ENCODE assay signal across 19 cellular contexts in the genomic region with DNA sequence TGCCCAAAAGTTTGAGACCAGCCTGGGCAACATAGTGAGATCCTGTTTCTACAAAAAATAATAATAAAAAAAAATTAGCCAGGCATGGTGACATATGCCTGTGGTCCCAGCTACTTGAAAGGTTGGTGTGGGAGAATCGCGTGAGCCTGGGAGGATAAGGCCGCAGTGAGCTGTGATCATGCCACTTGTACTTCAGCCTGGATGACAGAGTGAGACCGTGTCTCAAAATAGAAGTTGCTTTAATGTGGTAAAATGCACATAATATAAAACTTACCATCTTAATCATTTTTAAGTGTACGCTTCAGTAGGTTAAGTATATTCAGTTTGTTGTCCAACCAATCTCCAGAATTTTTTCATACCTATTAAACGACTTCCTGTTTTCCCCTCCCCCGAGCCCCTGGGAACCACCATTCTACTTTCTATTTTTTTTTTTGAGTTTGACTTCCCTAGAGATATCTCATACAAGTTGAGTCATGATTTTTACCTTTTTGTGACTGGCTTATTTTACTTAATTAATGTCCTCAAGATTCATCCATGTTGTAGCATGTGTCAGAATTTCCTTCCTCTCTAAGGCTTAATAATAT.
DNase-seq lines count a peak whose midpoint lies in the region; ATAC-seq, FAIRE-seq and TF ChIP-seq lines count a peak whose summit lies in the region.
"Had no signal": no experiment of that assay in that cellular context is flagged by ENCODE, and none has a peak within 500 bp of the region (broad histone marks: within the 10 kb centered on the region; RNA-seq: fewer than 3 reads in every experiment).

No MANE protein-coding gene starts in this region.

- no peak overlapping the region for H3K27ac Mint-ChIP-seq in activated B cell treated with CpG ODN at 0.5 μM for 24 hours
- no peak overlapping the region for H3K27ac Mint-ChIP-seq in stimulated activated memory B cell treated with anti-CD40 and anti-IgM and Interleukin-4, amounts not matched to agents 10 μg/mL and 1 μg/mL and 100 μg/mL, for 72 hours
- H3K27ac Mint-ChIP-seq in activated CD8-positive, alpha-beta T cell treated with anti-CD3 and anti-CD28 coated beads, Interleukin-2, amount 10 ng/mL, durations not matched to agents 7 days and 5 days, result no peak overlapping the region
- H3K27ac Mint-ChIP-seq: CD4-positive, alpha-beta T cell had no signal

- H3K27me3 Mint-ChIP-seq in activated B cell treated with CpG ODN at 0.5 μM for 24 hours, result no peaks in the 10 kb centered on the region
- H3K27me3 Mint-ChIP-seq in stimulated activated memory B cell treated with anti-CD40 and anti-IgM and Interleukin-4, amounts not matched to agents 10 μg/mL and 1 μg/mL and 100 μg/mL, for 72 hours, result no peaks in the 10 kb centered on the region
- H3K27me3 Mint-ChIP-seq in activated CD8-positive, alpha-beta T cell treated with anti-CD3 and anti-CD28 coated beads, Interleukin-2, amount 10 ng/mL, durations not matched to agents 7 days and 5 days (ENCODE audit: low read depth), result no peaks in the 10 kb centered on the region
- H3K27me3 Mint-ChIP-seq: CD4-positive, alpha-beta T cell had no signal

- ATAC-seq in activated B cell treated with CpG ODN at 0.5 μM for 24 hours (ENCODE audit: low read depth), result peak; percentile 52
- peak; percentile 47 for ATAC-seq in stimulated activated memory B cell treated with anti-CD40 and anti-IgM and Interleukin-4, amounts not matched to agents 10 μg/mL and 1 μg/mL and 100 μg/mL, for 72 hours
- ATAC-seq in activated CD8-positive, alpha-beta T cell treated with anti-CD3 and anti-CD28 coated beads, Interleukin-2, amount 10 ng/mL, durations not matched to agents 7 days and 5 days, result no peak
- ATAC-seq: HCT116 had no signal

- H3K9me3 Mint-ChIP-seq in activated B cell treated with CpG ODN at 0.5 μM for 24 hours, result peaks cover 9% of the 10 kb centered on the region
- peaks cover 15% of the 10 kb centered on the region for H3K9me3 Mint-ChIP-seq in stimulated activated memory B cell treated with anti-CD40 and anti-IgM and Interleukin-4, amounts not matched to agents 10 μg/mL and 1 μg/mL and 100 μg/mL, for 72 hours
- H3K9me3 Mint-ChIP-seq in activated CD8-positive, alpha-beta T cell treated with anti-CD3 and anti-CD28 coated beads, Interleukin-2, amount 10 ng/mL, durations not matched to agents 7 days and 5 days (ENCODE audit: insufficient read depth), result no peaks in the 10 kb centered on the region

- DNase-seq in GM12865 (ENCODE audit: low read depth), result peak; percentile 27
- no peak for DNase-seq in GM19239 (ENCODE audit: insufficient read length, low spot score)
- no peak for DNase-seq in activated B cell treated with CpG ODN at 0.5 μM for 24 hours
- DNase-seq in NCI-H226, result no peak
- DNase-seq in amygdala (lab: John Stamatoyannopoulos, UW), result no peak
- DNase-seq in activated CD8-positive, alpha-beta T cell treated with anti-CD3 and anti-CD28 coated beads, Interleukin-2, amount 10 ng/mL, durations not matched to agents 7 days and 5 days, result no peak
- DNase-seq: ACHN; AML-193; Caco-2; CD4-positive, alpha-beta T cell; GOT3; H7; IMR-90; Karpas-422; KBM-7 had no signal

- CTCF ChIA-PET in activated B cell treated with CpG ODN at 0.5 μM for 24 hours (lab: Charles Lee), result no interaction called here
- CTCF ChIA-PET in activated CD8-positive, alpha-beta T cell treated with anti-CD3 and anti-CD28 coated beads, Interleukin-2, amount 10 ng/mL, durations not matched to agents 7 days and 5 days (lab: Charles Lee), result no interaction called here

- TF ChIP-seq CTCF in GM12865 (IDR thresholded peaks at IDR 0.05; ENCODE audit: insufficient read depth, low read depth, low read length, missing control alignments) (no peak), activated B cell treated with CpG ODN at 0.5 μM for 24 hours (IDR thresholded peaks at IDR 0.05) (no peak)

- peak overlapping the region; percentile 37 for H3K4me3 Mint-ChIP-seq in activated B cell treated with CpG ODN at 0.5 μM for 24 hours
- H3K4me3 Mint-ChIP-seq in stimulated activated memory B cell treated with anti-CD40 and anti-IgM and Interleukin-4, amounts not matched to agents 10 μg/mL and 1 μg/mL and 100 μg/mL, for 72 hours, result no peak overlapping the region
- no peak overlapping the region for H3K4me3 Mint-ChIP-seq in activated CD8-positive, alpha-beta T cell treated with anti-CD3 and anti-CD28 coated beads, Interleukin-2, amount 10 ng/mL, durations not matched to agents 7 days and 5 days
- H3K4me3 Mint-ChIP-seq: CD4-positive, alpha-beta T cell had no signal

- H3K4me3 ChIP-seq in GM12865 (ENCODE audit: low read depth, low read length), result no peak overlapping the region

- H3K36me3 Mint-ChIP-seq in activated B cell treated with CpG ODN at 0.5 μM for 24 hours (ENCODE audit: low read depth), result no peaks in the 10 kb centered on the region
- H3K36me3 Mint-ChIP-seq in stimulated activated memory B cell treated with anti-CD40 and anti-IgM and Interleukin-4, amounts not matched to agents 10 μg/mL and 1 μg/mL and 100 μg/mL, for 72 hours, result peaks cover 15% of the 10 kb centered on the region
- H3K36me3 Mint-ChIP-seq in activated CD8-positive, alpha-beta T cell treated with anti-CD3 and anti-CD28 coated beads, Interleukin-2, amount 10 ng/mL, durations not matched to agents 7 days and 5 days (ENCODE audit: low read depth), result no peaks in the 10 kb centered on the region

- peaks cover 15% of the 10 kb centered on the region for H3K4me1 Mint-ChIP-seq in activated B cell treated with CpG ODN at 0.5 μM for 24 hours
- peaks cover 32% of the 10 kb centered on the region for H3K4me1 Mint-ChIP-seq in stimulated activated memory B cell treated with anti-CD40 and anti-IgM and Interleukin-4, amounts not matched to agents 10 μg/mL and 1 μg/mL and 100 μg/mL, for 72 hours
- H3K4me1 Mint-ChIP-seq in activated CD8-positive, alpha-beta T cell treated with anti-CD3 and anti-CD28 coated beads, Interleukin-2, amount 10 ng/mL, durations not matched to agents 7 days and 5 days (ENCODE audit: low read depth), result no peaks in the 10 kb centered on the region

- POLR2A ChIA-PET in activated B cell treated with CpG ODN at 0.5 μM for 24 hours (lab: Charles Lee), result interaction anchor here (1.7 kb wide), 1 partner anchor 10 kb away, joined by 8 read pairs; no protein-coding TSS in a partner anchor
- POLR2A ChIA-PET in activated CD8-positive, alpha-beta T cell treated with anti-CD3 and anti-CD28 coated beads, Interleukin-2, amount 10 ng/mL, durations not matched to agents 7 days and 5 days (lab: Charles Lee), result no interaction called here

- intact Hi-C loops in activated B cell treated with CpG ODN at 0.5 μM for 24 hours (cut with micrococcal nuclease), result loop anchor here (1.0 kb wide), 1 partner anchor 10 kb away; no protein-coding TSS in a partner anchor

- FAIRE-seq in GM19239 (lab: Jason Lieb, UNC), result peak; percentile 72
- FAIRE-seq: D721Med, G401.6 had no signal
